Comparison of ENCODE assay signal across 8 cellular contexts in genomic region chr15:63599401-63600000, GRCh38. TPM values are rescaled to one million over a fixed set of nuclear protein-coding genes. Genes with fewer than 3 reads are reported as not detected.
A peak's percentile ranks its signal among the peaks of the same experiment; 100 is the strongest.
DNase-seq lines count a peak whose midpoint lies in the region; ATAC-seq and TF ChIP-seq lines count a peak whose summit lies in the region.

No MANE protein-coding gene starts in this region.

- H3K4me1 Mint-ChIP-seq in endothelial cell (ENCODE audit: unreplicated experiment): peaks cover 38% of the 10 kb centered on the region

- H3K4me3 ChIP-seq in MG63: peak overlapping the region; percentile 74

- H3K9me3 Mint-ChIP-seq in endothelial cell (ENCODE audit: unreplicated experiment): no peaks in the 10 kb centered on the region

- H3K27me3 Mint-ChIP-seq in endothelial cell (ENCODE audit: unreplicated experiment): peaks cover 30% of the 10 kb centered on the region

- TF ChIP-seq CTCF in endothelial cell (IDR thresholded peaks at IDR 0.05; ENCODE audit: unreplicated experiment): no peak

- H3K36me3 ChIP-seq in MG63: peaks cover 3% of the 10 kb centered on the region

- no peak overlapping the region for H3K27ac Mint-ChIP-seq in endothelial cell (ENCODE audit: unreplicated experiment)

- peaks cover 11% of the 10 kb centered on the region for H3K36me3 Mint-ChIP-seq in endothelial cell (ENCODE audit: low read depth, unreplicated experiment)

- peak; percentile 10 for DNase-seq in DMS153 (lab: John Stamatoyannopoulos, UW)
- DNase-seq in DMS153 treated with DMSO at 0.1 percent for 48 hours (lab: John Stamatoyannopoulos, UW; ENCODE audit: unreplicated experiment): no peak
- DNase-seq in MG63: peak; percentile 72
- peak; percentile 46 for DNase-seq in activated CD4-positive, alpha-beta T cell treated with anti-CD3 and anti-CD28 coated beads, Interleukin-2, amount 50 U/mL, for 1 hour
- peak; percentile 47 for DNase-seq in endothelial cell (ENCODE audit: low spot score)
- peak; percentile 75 for DNase-seq in mucosa of gallbladder (ENCODE audit: low spot score)
- peak; percentile 69 for DNase-seq in superior temporal gyrus (ENCODE audit: extremely low spot score)

- ATAC-seq in GM18873 (IDR thresholded peaks at IDR 0.05; ENCODE audit: low FRiP score, unreplicated experiment): no peak

- no peaks in the 10 kb centered on the region for H3K27me3 ChIP-seq in MG63

- peak overlapping the region; percentile 12 for H3K4me3 Mint-ChIP-seq in endothelial cell (ENCODE audit: unreplicated experiment)

- no peaks in the 10 kb centered on the region for H3K9me3 ChIP-seq in MG63

RNA-seq across cellular contexts. Expression of gene FBXL22, which starts 2.3 kb away (rescaled TPM):
- total RNA-seq in MG63 (2014; rRNA removed; shearing (Covaris generic); ENCODE audit: low replicate concordance): not detected in 2 replicates
- total RNA-seq in endothelial cell (ENCODE audit: unreplicated experiment) (0.31 TPM), mucosa of gallbladder (58.4 TPM)

Comparison
In these comparisons a context has a peak if more than half of its experiments do, and no peak if none do; other contexts are left out.
1. RNA of gene FBXL22, which starts 2.3 kb away (total RNA-seq): 58.4 TPM in mucosa of gallbladder (single experiment); 0.31 TPM in endothelial cell (single experiment) and not detected in MG63; every median in the first group is over 10 times any median in the second.